In genomic region chr18:62751977-62752376, GRCh38 we compare ENCODE assay signal across 24 cellular contexts. TPM values are rescaled to one million over a fixed set of nuclear protein-coding genes. Genes with fewer than 3 reads are reported as not detected.
A peak's percentile ranks its signal among the peaks of the same experiment; 100 is the strongest.
DNase-seq lines count a peak whose midpoint lies in the region; ATAC-seq, FAIRE-seq and TF ChIP-seq lines count a peak whose summit lies in the region.
"Had no signal": no experiment of that assay in that cellular context is flagged by ENCODE, and none has a peak within 500 bp of the region (broad histone marks: within the 10 kb centered on the region; RNA-seq: fewer than 3 reads in every experiment).

No MANE protein-coding gene starts in this region.

- intact Hi-C loops in A673 (cut with micrococcal nuclease; ENCODE audit: unreplicated experiment) = no loop called here
- intact Hi-C loops in endothelial cell of umbilical vein (cut with micrococcal nuclease) = loop anchor here (1.0 kb wide), 1 partner anchor 37 kb away; the partner anchor contains the start of gene PHLPP1
- intact Hi-C loops in CD4-positive, alpha-beta T cell (cut with DNase I, micrococcal nuclease) = no loop called here

- peaks cover 27% of the 10 kb centered on the region for H3K4me1 ChIP-seq in A673 (ENCODE audit: insufficient read depth, low read length, poor library complexity, severe bottlenecking)
- H3K4me1 ChIP-seq in endothelial cell of umbilical vein (ENCODE audit: control insufficient read depth, extremely low read depth, insufficient read depth, low read length) = peaks cover 22% of the 10 kb centered on the region
- peaks cover 58% of the 10 kb centered on the region for H3K4me1 ChIP-seq in neural progenitor cell

- no peak for ATAC-seq in activated T-helper 17 cell treated with anti-CD3 and anti-CD28 coated beads, Interleukin-2, amount 50 U/mL, for 72 hours (replicated peaks)
- no peak for ATAC-seq in CD4-positive, alpha-beta T cell (ENCODE audit: poor library complexity)
- ATAC-seq in HG02610 (IDR thresholded peaks at IDR 0.05; ENCODE audit: unreplicated experiment) (no peak), HG03108 (IDR thresholded peaks at IDR 0.05; ENCODE audit: unreplicated experiment) (no peak)
- ATAC-seq: naive thymus-derived CD8-positive, alpha-beta T cell; T-cell had no signal

- no peak overlapping the region for H3K4me3 ChIP-seq in A673 (ENCODE audit: low read depth, low read length, poor library complexity, severe bottlenecking)
- H3K4me3 ChIP-seq in endothelial cell of umbilical vein (replicated peaks in 1 of 3; ENCODE audit: insufficient read depth in 1 of 3, low read depth in 1 of 3, low read length in 3 of 3) = no peak overlapping the region
- peak overlapping the region; percentile 23 for H3K4me3 ChIP-seq in neural progenitor cell
- H3K4me3 ChIP-seq: Peyer's patch, right atrium auricular region, tibial nerve had no signal

- peaks cover 41% of the 10 kb centered on the region for H3F3A ChIP-seq in neural progenitor cell (ENCODE audit: low read depth)

- no peak for TF ChIP-seq POLR2A in endothelial cell of umbilical vein (IDR thresholded peaks at IDR 0.05; ENCODE audit: low read depth, low read length)

- H3K4me3 Mint-ChIP-seq in activated T-helper 17 cell treated with anti-CD3 and anti-CD28 coated beads, Interleukin-2, amount 50 U/mL, for 72 hours = no peak overlapping the region
- H3K4me3 Mint-ChIP-seq in neural progenitor cell = peak overlapping the region; percentile 76
- no peak overlapping the region for H3K4me3 Mint-ChIP-seq in CD4-positive, alpha-beta T cell
- H3K4me3 Mint-ChIP-seq: B cell; dendritic cell treated with granulocyte-macrophage colony-stimulating factor and Interleukin-4, amounts not matched to agents 40 ng/mL and 50 ng/mL, for 4 days; stimulated activated naive CD8-positive, alpha-beta T cell treated with anti-CD3 and anti-CD28 coated beads, Interleukin-15, Interleukin-2, amounts not matched to agents 100 ng/mL and 50 ng/mL, for 24 hours; T-cell had no signal

- POLR2A ChIA-PET in A673 (lab: Charles Lee; ENCODE audit: low non-redundant PET) (no interaction called here), endothelial cell of umbilical vein (lab: Charles Lee) (no interaction called here)
- POLR2A ChIA-PET in CD4-positive, alpha-beta T cell (lab: Charles Lee) = interaction anchor here (1.9 kb wide), 1 partner anchor 36 kb away, joined by 6 read pairs; the partner anchor contains the start of gene PHLPP1

- dilution Hi-C loops in endothelial cell of umbilical vein (cut with MboI; ENCODE audit: extremely low pct_ligation_motif_present, low sequenced_read_pairs) = no loop called here

- TF ChIP-seq CTCF in A673 (conservative IDR thresholded peaks at IDR 0.05; ENCODE audit: low read depth, low read length) = no peak
- TF ChIP-seq CTCF in endothelial cell of umbilical vein (IDR thresholded peaks at IDR 0.05; ENCODE audit: extremely low read depth in 1 of 2, insufficient read depth in 1 of 2, low read depth in 1 of 2, low read length in 2 of 2) = no peak
- TF ChIP-seq CTCF in neural progenitor cell (IDR thresholded peaks at IDR 0.05) = no peak
- no peak for TF ChIP-seq CTCF in CD4-positive, alpha-beta T cell (IDR thresholded peaks at IDR 0.05)

- H3K9me1 ChIP-seq in endothelial cell of umbilical vein (replicated peaks; ENCODE audit: control insufficient read depth, extremely low read depth, insufficient read depth, low read length) = no peaks in the 10 kb centered on the region

- H3K27ac ChIP-seq in A673 (ENCODE audit: low read depth, low read length, poor library complexity, severe bottlenecking) (peak overlapping the region; percentile 4), endothelial cell of umbilical vein (ENCODE audit: insufficient read depth, low read depth, low read length) (peak overlapping the region; percentile 46), neural progenitor cell (peak overlapping the region; percentile 95)
- H3K27ac ChIP-seq in CD4-positive, alpha-beta T cell (ENCODE audit: low read depth, low read length) = no peak overlapping the region
- H3K27ac ChIP-seq: parathyroid adenoma, Peyer's patch, right atrium auricular region had no signal

- peaks cover 3% of the 10 kb centered on the region for H3K79me2 ChIP-seq in endothelial cell of umbilical vein (ENCODE audit: control insufficient read depth, insufficient read depth, low read length)
- H3K79me2 ChIP-seq in neural progenitor cell (ENCODE audit: low read depth) = peaks cover 98% of the 10 kb centered on the region

- H3K27me3 ChIP-seq in A673 (replicated peaks; ENCODE audit: insufficient read depth, low read depth, low read length, poor library complexity) (no peaks in the 10 kb centered on the region), endothelial cell of umbilical vein (ENCODE audit: control insufficient read depth in 2 of 2, insufficient read depth in 2 of 2, low read length in 2 of 2) (no peaks in the 10 kb centered on the region), neural progenitor cell (no peaks in the 10 kb centered on the region)
- H3K27me3 ChIP-seq in CD4-positive, alpha-beta T cell (ENCODE audit: control insufficient read depth, insufficient read depth, low read length) = no peaks in the 10 kb centered on the region
- H3K27me3 ChIP-seq: Peyer's patch, right atrium auricular region, tibial nerve had no signal

- H4K20me1 ChIP-seq in endothelial cell of umbilical vein (replicated peaks; ENCODE audit: control insufficient read depth, extremely low read depth, insufficient read depth, low read length) (no peaks in the 10 kb centered on the region), neural progenitor cell (ENCODE audit: low read depth) (peaks cover 75% of the 10 kb centered on the region)

- no peaks in the 10 kb centered on the region for H3K27me3 Mint-ChIP-seq in activated T-helper 17 cell treated with anti-CD3 and anti-CD28 coated beads, Interleukin-2, amount 50 U/mL, for 72 hours
- H3K27me3 Mint-ChIP-seq in neural progenitor cell (ENCODE audit: insufficient read depth, low read depth) = no peaks in the 10 kb centered on the region
- H3K27me3 Mint-ChIP-seq in CD4-positive, alpha-beta T cell = no peaks in the 10 kb centered on the region
- H3K27me3 Mint-ChIP-seq: B cell; dendritic cell treated with granulocyte-macrophage colony-stimulating factor and Interleukin-4, amounts not matched to agents 40 ng/mL and 50 ng/mL, for 4 days; naive thymus-derived CD8-positive, alpha-beta T cell; stimulated activated naive CD8-positive, alpha-beta T cell treated with anti-CD3 and anti-CD28 coated beads, Interleukin-15, Interleukin-2, amounts not matched to agents 100 ng/mL and 50 ng/mL, for 24 hours; T-cell had no signal

- peaks cover 16% of the 10 kb centered on the region for H3K4me1 Mint-ChIP-seq in activated T-helper 17 cell treated with anti-CD3 and anti-CD28 coated beads, Interleukin-2, amount 50 U/mL, for 72 hours
- peaks cover 56% of the 10 kb centered on the region for H3K4me1 Mint-ChIP-seq in neural progenitor cell
- no peaks in the 10 kb centered on the region for H3K4me1 Mint-ChIP-seq in CD4-positive, alpha-beta T cell (ENCODE audit: low read depth)

- CTCF ChIA-PET in A673 (lab: Charles Lee) (no interaction called here), endothelial cell of umbilical vein (lab: Charles Lee) (interaction anchor here (0.8 to 1.7 kb wide), 5 partner anchors 11 to 264 kb away, joined by 3 to 5 read pairs (median 4); no protein-coding TSS in a partner anchor)
- CTCF ChIA-PET in CD4-positive, alpha-beta T cell (lab: Charles Lee) = no interaction called here

- no peak for DNase-seq in A673 (ENCODE audit: low spot score)
- no peak for DNase-seq in endothelial cell of umbilical vein (ENCODE audit: low read depth, low spot score)
- no peak for DNase-seq in neural progenitor cell (ENCODE audit: low spot score)
- no peak for DNase-seq in CD4-positive, alpha-beta T cell
- no peak for DNase-seq in DMS79 treated with DMSO at 0.1 percent for 48 hours (lab: John Stamatoyannopoulos, UW)
- DNase-seq: activated CD4-positive, CD25-positive, alpha-beta regulatory T cell treated with anti-CD3 and anti-CD28 coated beads, Interleukin-2, amount 50 U/mL, for 72 hours; activated naive CD4-positive, alpha-beta T cell; DMS53; GOT3; naive thymus-derived CD8-positive, alpha-beta T cell; NCI-H2171 treated with DMSO at 0.1 percent for 48 hours; NCI-H524 treated with DMSO at 0.1 percent for 48 hours; Peyer's patch; T-cell had no signal

- H2AFZ ChIP-seq in endothelial cell of umbilical vein (ENCODE audit: low read depth, low read length) (no peak overlapping the region), neural progenitor cell (replicated peaks) (no peak overlapping the region)
- H2AFZ ChIP-seq: parathyroid adenoma had no signal

- H3K9me3 Mint-ChIP-seq in activated T-helper 17 cell treated with anti-CD3 and anti-CD28 coated beads, Interleukin-2, amount 50 U/mL, for 72 hours = no peaks in the 10 kb centered on the region
- H3K9me3 Mint-ChIP-seq in neural progenitor cell = peaks cover 26% of the 10 kb centered on the region
- no peaks in the 10 kb centered on the region for H3K9me3 Mint-ChIP-seq in CD4-positive, alpha-beta T cell
- H3K9me3 Mint-ChIP-seq: dendritic cell treated with granulocyte-macrophage colony-stimulating factor and Interleukin-4, amounts not matched to agents 40 ng/mL and 50 ng/mL, for 4 days; stimulated activated naive CD8-positive, alpha-beta T cell treated with anti-CD3 and anti-CD28 coated beads, Interleukin-15, Interleukin-2, amounts not matched to agents 100 ng/mL and 50 ng/mL, for 24 hours; T-cell had no signal

- peak overlapping the region; percentile 55 for H3K4me2 ChIP-seq in endothelial cell of umbilical vein (ENCODE audit: insufficient read depth, low read length)
- peak overlapping the region; percentile 72 for H3K4me2 ChIP-seq in neural progenitor cell

- H3K27ac Mint-ChIP-seq in activated T-helper 17 cell treated with anti-CD3 and anti-CD28 coated beads, Interleukin-2, amount 50 U/mL, for 72 hours = peak overlapping the region; percentile 4
- peak overlapping the region; percentile 78 for H3K27ac Mint-ChIP-seq in neural progenitor cell
- no peak overlapping the region for H3K27ac Mint-ChIP-seq in CD4-positive, alpha-beta T cell
- H3K27ac Mint-ChIP-seq: B cell; dendritic cell treated with granulocyte-macrophage colony-stimulating factor and Interleukin-4, amounts not matched to agents 40 ng/mL and 50 ng/mL, for 4 days; naive thymus-derived CD8-positive, alpha-beta T cell; stimulated activated naive CD8-positive, alpha-beta T cell treated with anti-CD3 and anti-CD28 coated beads, Interleukin-15, Interleukin-2, amounts not matched to agents 100 ng/mL and 50 ng/mL, for 24 hours; T-cell had no signal

- BruUV-seq in A673 (replicated peaks; lab: Mats Ljungman, UMichigan) = no TSS peak
- no TSS peak for BruUV-seq in endothelial cell of umbilical vein (replicated peaks; lab: Mats Ljungman, UMichigan)

- no peak overlapping the region for H3K9ac ChIP-seq in endothelial cell of umbilical vein (replicated peaks; ENCODE audit: extremely low read depth, insufficient read depth, low read length)
- no peak overlapping the region for H3K9ac ChIP-seq in neural progenitor cell
- H3K9ac ChIP-seq: parathyroid adenoma had no signal

- H3K36me3 ChIP-seq in A673 (ENCODE audit: insufficient read depth, low read length, poor library complexity, severe bottlenecking) = no peaks in the 10 kb centered on the region
- H3K36me3 ChIP-seq in endothelial cell of umbilical vein (ENCODE audit: control insufficient read depth in 2 of 2, extremely low read depth in 1 of 2, insufficient read depth in 2 of 2, low read length in 2 of 2) = no peaks in the 10 kb centered on the region
- no peaks in the 10 kb centered on the region for H3K36me3 ChIP-seq in neural progenitor cell
- H3K36me3 ChIP-seq: Peyer's patch, right atrium auricular region, tibial nerve had no signal

- H3K9me3 ChIP-seq in A673 (ENCODE audit: low read depth, low read length, poor library complexity, severe bottlenecking) (no peaks in the 10 kb centered on the region), endothelial cell of umbilical vein (replicated peaks; ENCODE audit: control insufficient read depth, insufficient read depth, low read length) (no peaks in the 10 kb centered on the region), neural progenitor cell (ENCODE audit: low read depth) (no peaks in the 10 kb centered on the region)
- H3K9me3 ChIP-seq in CD4-positive, alpha-beta T cell (ENCODE audit: control insufficient read depth, low read length) = no peaks in the 10 kb centered on the region
- H3K9me3 ChIP-seq: Peyer's patch, right atrium auricular region, tibial nerve had no signal

- no peaks in the 10 kb centered on the region for H3K36me3 Mint-ChIP-seq in activated T-helper 17 cell treated with anti-CD3 and anti-CD28 coated beads, Interleukin-2, amount 50 U/mL, for 72 hours (ENCODE audit: low read depth)
- peaks cover 21% of the 10 kb centered on the region for H3K36me3 Mint-ChIP-seq in neural progenitor cell
- H3K36me3 Mint-ChIP-seq in CD4-positive, alpha-beta T cell (ENCODE audit: low read depth) = no peaks in the 10 kb centered on the region

- no peak for FAIRE-seq in endothelial cell of umbilical vein (lab: Jason Lieb, UNC)
- FAIRE-seq: A204.1 had no signal

RNA-seq across cellular contexts. Expression of gene PHLPP1, which starts 36.6 kb away (rescaled TPM):
- total RNA-seq in A673 (2021) (13.7 and 17.5 TPM in 2 replicates), endothelial cell of umbilical vein (10.8 and 11.2 TPM in 2 replicates), neural progenitor cell (ENCODE audit: low replicate concordance) (20.8 and 23.8 TPM in 2 replicates)
- total RNA-seq in activated T-helper 17 cell treated with anti-CD3 and anti-CD28 coated beads, Interleukin-2, amount 50 U/mL, for 72 hours = 10 to 100 TPM; 12.1 to 13.7 TPM
- 4.0 and 4.4 TPM in 2 replicates for polyA plus RNA-seq in endothelial cell of umbilical vein
- 4.8 and 4.9 TPM in 2 replicates for polyA plus RNA-seq in endothelial cell of umbilical vein (2011; cell fraction: cytosol; rRNA removed)
- polyA plus RNA-seq in endothelial cell of umbilical vein (2011; cell fraction: nucleus; rRNA removed) = 7.3 and 7.5 TPM in 2 replicates
- polyA plus RNA-seq in endothelial cell of umbilical vein (2012) = 4.4 and 4.6 TPM in 2 replicates
- 11.4 and 17.8 TPM in 2 replicates for polyA minus RNA-seq in endothelial cell of umbilical vein
- polyA minus RNA-seq in endothelial cell of umbilical vein (2011; cell fraction: cytosol; rRNA and poly(A)+ RNA removed) = 12.9 TPM
- polyA minus RNA-seq in endothelial cell of umbilical vein (2011; cell fraction: nucleus; rRNA and poly(A)+ RNA removed) = 19.1 and 29.4 TPM in 2 replicates
- total RNA-seq in CD4-positive, alpha-beta T cell = 1 to 10 TPM; 6.8 to 7.1 TPM
